21 cellular contexts compared by ENCODE assay signal in the genomic region with DNA sequence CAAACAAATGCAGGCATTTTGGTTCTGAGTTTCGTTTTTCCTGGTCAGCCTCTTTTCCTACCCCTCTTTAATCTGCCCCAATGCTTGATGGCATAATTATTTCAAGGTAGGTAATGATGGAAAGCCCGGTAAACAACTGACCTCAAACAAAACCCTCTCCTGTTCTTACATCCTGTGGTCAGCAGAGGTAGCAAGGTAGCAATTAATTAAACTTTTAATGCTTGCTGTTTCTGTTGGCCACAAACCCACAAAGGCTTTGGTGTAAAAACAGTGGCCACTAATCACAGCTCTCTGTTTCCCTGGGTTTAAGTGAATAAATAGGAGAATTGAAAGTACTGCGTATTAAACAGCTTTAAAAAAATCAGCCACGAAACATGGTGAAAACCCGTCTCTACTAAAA.
DNase-seq lines count a peak whose midpoint lies in the region; ATAC-seq, FAIRE-seq and TF ChIP-seq lines count a peak whose summit lies in the region.
"Had no signal": no experiment of that assay in that cellular context is flagged by ENCODE, and none has a peak within 500 bp of the region (broad histone marks: within the 10 kb centered on the region; RNA-seq: fewer than 3 reads in every experiment).

No MANE protein-coding gene starts in this region.

- no peak overlapping the region for H2AK5ac ChIP-seq in H1 (ENCODE audit: low read depth, low read length)

- no peak overlapping the region for H3K18ac ChIP-seq in H1 (ENCODE audit: extremely low read depth, low read length)

- intact Hi-C loops in breast epithelium (cut with DNase I; ENCODE audit: low total_unique reads) (no loop called here), sigmoid colon (cut with DNase I) (no loop called here)

- POLR2A ChIA-PET in H1 (lab: Charles Lee; ENCODE audit: partially characterized antibody) = no interaction called here

- H3K4ac ChIP-seq in H1 (replicated peaks; ENCODE audit: insufficient read length, low read depth, low read length) = no peak overlapping the region

- H3K9me3 ChIP-seq in breast epithelium = no peaks in the 10 kb centered on the region
- no peaks in the 10 kb centered on the region for H3K9me3 ChIP-seq in RWPE2 (ENCODE audit: severe bottlenecking)
- no peaks in the 10 kb centered on the region for H3K9me3 ChIP-seq in H1 (ENCODE audit: insufficient read depth in 2 of 2, low read depth in 1 of 2, low read length in 1 of 2)
- H3K9me3 ChIP-seq in sigmoid colon = no peaks in the 10 kb centered on the region
- no peaks in the 10 kb centered on the region for H3K9me3 ChIP-seq in MG63
- H3K9me3 ChIP-seq: A549, HAP-1 had no signal

- ATAC-seq in RWPE2 (ENCODE audit: low read depth) (no peak), HG02884 (IDR thresholded peaks at IDR 0.05; ENCODE audit: unreplicated experiment) (no peak)
- ATAC-seq: A549, K562 had no signal

- no peaks in the 10 kb centered on the region; the same call in 1 of the 2 replicates for H3K23me2 ChIP-seq in H1 (ENCODE audit: low read depth, low read length)

- DNase-seq in T47D (ENCODE audit: low read depth in 1 of 2, low spot score in 1 of 2) (peak; percentile 20 to 54), breast epithelium (ENCODE audit: low spot score in 2 of 2) (no peak), RWPE2 (ENCODE audit: low spot score) (no peak), H1 (ENCODE audit: low read depth in 1 of 2, low spot score in 2 of 2) (no peak), sigmoid colon (no peak), iPS-NIHi7 (ENCODE audit: extremely low spot score) (no peak), MG63 (no peak)
- DNase-seq: DMS 273 treated with DMSO at 0.1 percent for 48 hours; EL; NCI-H1048; NCI-H1694; NCI-H2227 treated with DMSO at 0.1 percent for 48 hours; NCI-H524; NK-92 treated with Interleukin-12 subunit alpha and Interleukin-12 subunit beta, amount 100 ng/mL, for 24 hours; RPMI8226 had no signal

- no peaks in the 10 kb centered on the region for H3K27me3 ChIP-seq in breast epithelium
- H3K27me3 ChIP-seq in RWPE2 (ENCODE audit: insufficient read depth, poor library complexity, severe bottlenecking) = no peaks in the 10 kb centered on the region
- H3K27me3 ChIP-seq in H1 (replicated peaks in 1 of 4; ENCODE audit: control insufficient read depth in 3 of 4, extremely low read depth in 1 of 4, insufficient read depth in 3 of 4, low read length in 3 of 4) = no peaks in the 10 kb centered on the region
- no peaks in the 10 kb centered on the region for H3K27me3 ChIP-seq in sigmoid colon
- no peaks in the 10 kb centered on the region for H3K27me3 ChIP-seq in MG63

- WGBS in H1 (ENCODE audit: extremely low coverage in 1 of 2, insufficient coverage in 1 of 2, insufficient read length in 1 of 2, insufficient replicate concordance in 2 of 2, low coverage in 1 of 2, low lambda C conversion rate in 2 of 2, missing lambda C conversion rate in 1 of 2), 2 experiments = 84% methylated on average over 5 of the region's 5 CpGs; no CpG with 5 or more reads in 1 of the 2 experiments
- WGBS in sigmoid colon, 2 donors = 88 to 90% methylated on average over 5 of the region's 5 CpGs

- no peak overlapping the region for H3K9ac ChIP-seq in H1 (replicated peaks in 1 of 4; ENCODE audit: extremely low read depth in 1 of 4, low read depth in 3 of 4, low read length in 3 of 4)

- no peak overlapping the region for H2BK20ac ChIP-seq in H1 (ENCODE audit: low read length)

- TF ChIP-seq POLR2A in breast epithelium (IDR thresholded peaks at IDR 0.05) (no peak), H1 (IDR thresholded peaks at IDR 0.05; ENCODE audit: control extremely low read depth in 1 of 2, low read depth in 2 of 2, low read length in 2 of 2) (no peak), sigmoid colon (IDR thresholded peaks at IDR 0.05) (no peak)

- no peak for FAIRE-seq in H1 (lab: Jason Lieb, UNC)
- FAIRE-seq: A549, K562 had no signal

- TF ChIP-seq EP300 in H1 (IDR thresholded peaks at IDR 0.05; ENCODE audit: borderline replicate concordance in 1 of 2, low read depth in 2 of 2, low read length in 2 of 2) = no peak
- no peak for TF ChIP-seq EP300 in sigmoid colon (IDR thresholded peaks at IDR 0.05)

- no peak overlapping the region for H2BK5ac ChIP-seq in H1 (ENCODE audit: low read depth, low read length)

- no peaks in the 10 kb centered on the region for H4K20me1 ChIP-seq in H1 (replicated peaks in 1 of 2; ENCODE audit: control insufficient read depth in 1 of 2, insufficient read depth in 2 of 2, low read length in 2 of 2)

- H3K56ac ChIP-seq in H1 (replicated peaks; ENCODE audit: insufficient read length, low read depth, low read length) = no peak overlapping the region

- H3K14ac ChIP-seq in H1 (ENCODE audit: insufficient read length) = no peak overlapping the region

- peak overlapping the region in 1 of 2 donors; percentile 23 for H3K27ac ChIP-seq in breast epithelium
- H3K27ac ChIP-seq in RWPE2 (ENCODE audit: poor library complexity, severe bottlenecking) = no peak overlapping the region
- H3K27ac ChIP-seq in H1 (ENCODE audit: low read depth, low read length) = no peak overlapping the region
- H3K27ac ChIP-seq in sigmoid colon = peak overlapping the region in 3 of 4 donors; percentile 34 to 68 (median 66)
- H3K27ac ChIP-seq: A549, C4-2B, HL-60 had no signal

- no peak overlapping the region for H2AFZ ChIP-seq in H1 (ENCODE audit: low read length)

- H3K36me3 ChIP-seq in breast epithelium (no peaks in the 10 kb centered on the region), RWPE2 (ENCODE audit: low read depth) (no peaks in the 10 kb centered on the region), H1 (ENCODE audit: control insufficient read depth in 2 of 4, insufficient read depth in 4 of 4, low read length in 3 of 4) (no peaks in the 10 kb centered on the region), sigmoid colon (no peaks in the 10 kb centered on the region), MG63 (no peaks in the 10 kb centered on the region)
- H3K36me3 ChIP-seq: HAP-1 had no signal

- H3K4me3 ChIP-seq in breast epithelium = no peak overlapping the region
- no peak overlapping the region for H3K4me3 ChIP-seq in RWPE2 (ENCODE audit: severe bottlenecking)
- no peak overlapping the region for H3K4me3 ChIP-seq in H1 (ENCODE audit: extremely low read depth in 1 of 4, insufficient read depth in 2 of 4, low read depth in 3 of 4, low read length in 4 of 4)
- H3K4me3 ChIP-seq in sigmoid colon = no peak overlapping the region
- no peak overlapping the region for H3K4me3 ChIP-seq in MG63
- H3K4me3 ChIP-seq: A549, HAP-1, K562 had no signal

- no peak overlapping the region for H3K23ac ChIP-seq in H1 (ENCODE audit: insufficient read length)

- H3K4me1 ChIP-seq in breast epithelium (no peaks in the 10 kb centered on the region), RWPE2 (ENCODE audit: insufficient read depth, poor library complexity, severe bottlenecking) (no peaks in the 10 kb centered on the region), H1 (replicated peaks in 1 of 4; ENCODE audit: control insufficient read depth in 3 of 4, insufficient read depth in 4 of 4, low read length in 3 of 4) (peaks cover 0 to 7% (median 0%) of the 10 kb centered on the region in 4 experiments; a peak in 2 of 7 replicates), sigmoid colon (peaks cover 0 to 19% (median 14%) of the 10 kb centered on the region in 4 donors)
- H3K4me1 ChIP-seq: A549 had no signal

- H2BK15ac ChIP-seq in H1 (ENCODE audit: low read length) = no peak overlapping the region

- peak in 1 of 3 donors; percentile 11 for TF ChIP-seq CTCF in breast epithelium (IDR thresholded peaks at IDR 0.05)
- TF ChIP-seq CTCF in RWPE2 (IDR thresholded peaks at IDR 0.05; ENCODE audit: poor library complexity, severe bottlenecking) = peak; percentile 27
- no peak for TF ChIP-seq CTCF in H1 (IDR thresholded peaks at IDR 0.05; ENCODE audit: control extremely low read depth in 1 of 3, insufficient read depth in 1 of 3, low read depth in 1 of 3, low read length in 3 of 3)
- TF ChIP-seq CTCF in sigmoid colon (IDR thresholded peaks at IDR 0.05) = no peak

- H3K79me1 ChIP-seq in H1 (ENCODE audit: low read depth, low read length) = no peaks in the 10 kb centered on the region

- H3K4me2 ChIP-seq in H1 (ENCODE audit: insufficient read depth in 1 of 2, low read depth in 2 of 2, low read length in 2 of 2) = no peak overlapping the region
- H3K4me2 ChIP-seq: A549 had no signal

- H4K5ac ChIP-seq in H1 (ENCODE audit: insufficient read length, low read depth, low read length) = no peak overlapping the region

- in situ Hi-C loops in T47D (cut with HindIII; ENCODE audit: low pct_unique_long_range_greater_than_20kb, low sequenced_read_pairs) = no loop called here

- no peak overlapping the region for H2BK12ac ChIP-seq in H1 (ENCODE audit: low read depth, low read length)

- H4K91ac ChIP-seq in H1 (replicated peaks; ENCODE audit: insufficient read length, low read length) = no peak overlapping the region

- CTCF ChIA-PET in H1 (lab: Charles Lee; ENCODE audit: partially characterized antibody) = interaction anchor here (0.6 to 2.3 kb wide), 8 partner anchors 10 to 457 kb away, joined by 3 to 10 read pairs (median 3); no protein-coding TSS in a partner anchor

- peak; percentile 28 to 41 for TF ChIP-seq RAD21 in H1 (IDR thresholded peaks at IDR 0.05 in 1 of 2, conservative IDR thresholded peaks at IDR 0.05 in 1 of 2; ENCODE audit: low read depth in 2 of 2, low read length in 2 of 2)

- no peak overlapping the region for H4K8ac ChIP-seq in H1 (ENCODE audit: extremely low read depth, insufficient read depth, low read length)

- no peaks in the 10 kb centered on the region for H3K79me2 ChIP-seq in H1 (ENCODE audit: control insufficient read depth in 1 of 2, insufficient read depth in 2 of 2, low read length in 2 of 2)

- no peak overlapping the region for H2BK120ac ChIP-seq in H1 (replicated peaks; ENCODE audit: low read depth, low read length)

TF ChIP-seq in H1, 55 proteins besides CTCF, POLR2A, EP300 and RAD21:
- TF ChIP-seq TEAD4 (IDR thresholded peaks at IDR 0.05; ENCODE audit: low read depth, low read length) = no peak
- TF ChIP-seq SIRT6 (IDR thresholded peaks at IDR 0.05; ENCODE audit: low read length) = no peak
- no peak for TF ChIP-seq PHF8 (conservative IDR thresholded peaks at IDR 0.05; ENCODE audit: low read depth, low read length)
- no peak for TF ChIP-seq CBX8 (IDR thresholded peaks at IDR 0.05; ENCODE audit: borderline replicate concordance, low read depth, low read length)
- TF ChIP-seq NRF1 (IDR thresholded peaks at IDR 0.05; ENCODE audit: low read depth, low read length) = no peak
- TF ChIP-seq SP1 (IDR thresholded peaks at IDR 0.05; ENCODE audit: low read depth, low read length) = no peak
- TF ChIP-seq, protein P1, sequence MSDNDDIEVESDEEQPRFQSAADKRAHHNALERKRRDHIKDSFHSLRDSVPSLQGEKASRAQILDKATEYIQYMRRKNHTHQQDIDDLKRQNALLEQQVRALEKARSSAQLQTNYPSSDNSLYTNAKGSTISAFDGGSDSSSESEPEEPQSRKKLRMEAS (IDR thresholded peaks at IDR 0.05) = no peak

Comparison
In these comparisons a context has a peak if more than half of its experiments do, and no peak if none do; other contexts are left out.
1. DNase-seq: peak in T47D (2 of 2); none in breast epithelium (0 of 2), RWPE2 (single experiment), H1 (0 of 2), sigmoid colon (single experiment), iPS-NIHi7 (single experiment) and MG63 (single experiment).
2. H3K27ac ChIP-seq: peak in sigmoid colon (3 of 4); none in RWPE2 (single experiment) and H1 (single experiment).